Comparison of ENCODE assay signal across 10 cellular contexts in the genomic region with DNA sequence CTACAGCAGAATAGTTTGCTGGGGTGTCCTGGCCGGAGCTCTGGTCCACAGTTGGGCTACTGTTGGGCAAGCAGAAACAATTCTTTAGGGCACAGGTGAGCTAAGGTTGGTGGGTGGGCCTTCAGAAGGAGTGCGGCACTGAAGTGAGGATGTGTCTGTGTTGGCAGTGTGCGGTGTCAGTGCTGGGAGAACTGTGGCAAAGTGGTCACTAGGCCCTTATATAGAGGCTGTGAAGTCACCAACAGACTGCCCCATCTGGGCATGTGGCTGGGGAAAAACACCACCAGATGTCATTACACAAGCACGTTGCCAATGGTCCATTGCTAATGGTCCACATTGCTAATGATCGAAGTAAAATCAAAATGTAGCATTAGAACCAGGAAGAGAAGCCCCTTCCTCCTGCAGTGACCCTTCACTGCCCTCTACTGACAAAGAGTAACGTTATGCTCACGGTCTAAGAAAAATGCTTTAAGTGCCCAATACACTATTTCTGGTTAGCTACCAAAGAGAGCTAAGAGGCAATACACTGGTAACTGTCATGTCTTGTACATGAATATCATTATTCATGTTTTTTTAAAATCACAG. TPM values are rescaled to one million over a fixed set of nuclear protein-coding genes. Genes with fewer than 3 reads are reported as not detected.
DNase-seq lines count a peak whose midpoint lies in the region; ATAC-seq and TF ChIP-seq lines count a peak whose summit lies in the region.
"Had no signal": no experiment of that assay in that cellular context is flagged by ENCODE, and none has a peak within 500 bp of the region (broad histone marks: within the 10 kb centered on the region; RNA-seq: fewer than 3 reads in every experiment).

No MANE protein-coding gene starts in this region.

- no peak overlapping the region for H2AK5ac ChIP-seq in mesenchymal stem cell (ENCODE audit: low read length, severe bottlenecking)

- no peak overlapping the region for H2AFZ ChIP-seq in mesenchymal stem cell (ENCODE audit: low read depth, low read length)

- no peak overlapping the region for H2BK5ac ChIP-seq in mesenchymal stem cell (ENCODE audit: low read depth, low read length, poor library complexity, severe bottlenecking)

- H3K4me2 ChIP-seq in mesenchymal stem cell (ENCODE audit: low read length, poor library complexity, severe bottlenecking), result no peak overlapping the region

- H3K27me3 ChIP-seq in mesenchymal stem cell (ENCODE audit: control insufficient read depth in 1 of 2, insufficient read depth in 1 of 2, low read length in 2 of 2), result no peaks in the 10 kb centered on the region

- H3K9me3 ChIP-seq in mesenchymal stem cell (ENCODE audit: control insufficient read depth, low read length), result no peaks in the 10 kb centered on the region

- no peaks in the 10 kb centered on the region for H3K36me3 ChIP-seq in mesenchymal stem cell (ENCODE audit: control insufficient read depth in 1 of 2, insufficient read depth in 2 of 2, low read depth in 1 of 2, low read length in 2 of 2)

- H3K4me1 ChIP-seq in mesenchymal stem cell (ENCODE audit: control insufficient read depth, insufficient read depth, low read depth, low read length), result no peaks in the 10 kb centered on the region

- H4K8ac ChIP-seq in mesenchymal stem cell (ENCODE audit: low read length), result no peak overlapping the region

- H3K4ac ChIP-seq in mesenchymal stem cell (ENCODE audit: low read depth in 1 of 2, low read length in 2 of 2), result no peak overlapping the region

- H3K23ac ChIP-seq in mesenchymal stem cell (ENCODE audit: low read length in 2 of 2), result no peak overlapping the region

- H3K9ac ChIP-seq in mesenchymal stem cell (ENCODE audit: low read length), result no peak overlapping the region

- WGBS in mesenchymal stem cell, result 70% methylated on average over 5 of the region's 7 CpGs

- H3K18ac ChIP-seq in mesenchymal stem cell (ENCODE audit: low read depth in 1 of 2, low read length in 2 of 2), result no peak overlapping the region

- no peak overlapping the region for H3K4me3 ChIP-seq in mesenchymal stem cell (ENCODE audit: insufficient read depth in 1 of 2, low read depth in 1 of 2, low read length in 2 of 2)

- no peak overlapping the region for H2BK120ac ChIP-seq in mesenchymal stem cell (ENCODE audit: low read depth, low read length)

- no peak overlapping the region for H2BK12ac ChIP-seq in mesenchymal stem cell (ENCODE audit: low read length in 2 of 2)

- H3K27ac ChIP-seq in mesenchymal stem cell (ENCODE audit: low read length, poor library complexity, severe bottlenecking), result no peak overlapping the region

- peak; percentile 46 for ATAC-seq in HG03520 (IDR thresholded peaks at IDR 0.05; ENCODE audit: unreplicated experiment)
- peak; percentile 65; the same call in 1 of the 3 replicates for ATAC-seq in SK-N-SH treated with all-trans-retinoic acid at 6 μM for 48 hours
- ATAC-seq in GM21786 (IDR thresholded peaks at IDR 0.05; ENCODE audit: unreplicated experiment), result no peak
- no peak for ATAC-seq in GM21447 (IDR thresholded peaks at IDR 0.05; ENCODE audit: unreplicated experiment)

- H4K91ac ChIP-seq in mesenchymal stem cell (ENCODE audit: low read length), result no peak overlapping the region

- DNase-seq in ELF-1 (ENCODE audit: low read depth, low spot score), result peak; percentile 28
- DNase-seq in mesenchymal stem cell, result peak; percentile 18
- DNase-seq in pons (ENCODE audit: low spot score), result no peak
- DNase-seq in COR-L47 (lab: John Stamatoyannopoulos, UW), result no peak
- DNase-seq: activated naive CD8-positive, alpha-beta T cell treated with anti-CD3 and anti-CD28 coated beads, Interleukin-2, amount 10 ng/mL, durations not matched to agents 7 days and 5 days; stimulated activated naive CD4-positive, alpha-beta T cell treated with Interleukin-2 at 50 U/mL for 16 hours had no signal

- no peak overlapping the region for H3K14ac ChIP-seq in mesenchymal stem cell (ENCODE audit: low read length in 2 of 2)

- no peaks in the 10 kb centered on the region for H3K79me1 ChIP-seq in mesenchymal stem cell (replicated peaks; ENCODE audit: low read length, poor library complexity, severe bottlenecking)

- no peak overlapping the region for H2BK15ac ChIP-seq in mesenchymal stem cell (ENCODE audit: low read depth, poor library complexity, severe bottlenecking)

TF ChIP-seq in SK-N-SH treated with all-trans-retinoic acid at 6 μM for 48 hours, 23 proteins besides CTCF, POLR2A, EP300 and RAD21:
- TF ChIP-seq TCF4 (CRISPR knock-in tag; IDR thresholded peaks at IDR 0.05; ENCODE audit: borderline replicate concordance) (no peak), RARB (CRISPR knock-in tag; IDR thresholded peaks at IDR 0.05) (no peak), ESRRG (CRISPR knock-in tag; IDR thresholded peaks at IDR 0.05) (no peak), SNAI2 (CRISPR knock-in tag; IDR thresholded peaks at IDR 0.05) (no peak)
- TF ChIP-seq, protein P1, sequence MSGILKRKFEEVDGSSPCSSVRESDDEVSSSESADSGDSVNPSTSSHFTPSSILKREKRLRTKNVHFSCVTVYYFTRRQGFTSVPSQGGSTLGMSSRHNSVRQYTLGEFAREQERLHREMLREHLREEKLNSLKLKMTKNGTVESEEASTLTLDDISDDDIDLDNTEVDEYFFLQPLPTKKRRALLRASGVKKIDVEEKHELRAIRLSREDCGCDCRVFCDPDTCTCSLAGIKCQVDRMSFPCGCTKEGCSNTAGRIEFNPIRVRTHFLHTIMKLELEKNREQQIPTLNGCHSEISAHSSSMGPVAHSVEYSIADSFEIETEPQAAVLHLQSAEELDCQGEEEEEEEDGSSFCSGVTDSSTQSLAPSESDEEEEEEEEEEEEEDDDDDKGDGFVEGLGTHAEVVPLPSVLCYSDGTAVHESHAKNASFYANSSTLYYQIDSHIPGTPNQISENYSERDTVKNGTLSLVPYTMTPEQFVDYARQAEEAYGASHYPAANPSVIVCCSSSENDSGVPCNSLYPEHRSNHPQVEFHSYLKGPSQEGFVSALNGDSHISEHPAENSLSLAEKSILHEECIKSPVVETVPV (CRISPR knock-in tag; IDR thresholded peaks at IDR 0.05), result no peak
TF ChIP-seq in SK-N-SH treated with all-trans-retinoic acid at 6 μM for 48 hours: peak in this region for 0.

RNA-seq across cellular contexts. Expression of a gene that starts 21.3 kb away (rescaled TPM):
- not detected for polyA plus RNA-seq in mesenchymal stem cell (2013, experiment 1 of 2)
- polyA plus RNA-seq in mesenchymal stem cell (2013, experiment 2 of 2), result 0.01 TPM

Comparison
In these comparisons a context has a peak if more than half of its experiments do, and no peak if none do; other contexts are left out.
1. DNase-seq: peak in ELF-1 (single experiment) and mesenchymal stem cell (single experiment); none in pons (single experiment) and COR-L47 (single experiment).
2. ATAC-seq: peak in HG03520 (single experiment) and SK-N-SH treated with all-trans-retinoic acid at 6 μM for 48 hours (single experiment); none in GM21786 (single experiment) and GM21447 (single experiment).